20 cellular contexts compared by ENCODE assay signal in the genomic region with DNA sequence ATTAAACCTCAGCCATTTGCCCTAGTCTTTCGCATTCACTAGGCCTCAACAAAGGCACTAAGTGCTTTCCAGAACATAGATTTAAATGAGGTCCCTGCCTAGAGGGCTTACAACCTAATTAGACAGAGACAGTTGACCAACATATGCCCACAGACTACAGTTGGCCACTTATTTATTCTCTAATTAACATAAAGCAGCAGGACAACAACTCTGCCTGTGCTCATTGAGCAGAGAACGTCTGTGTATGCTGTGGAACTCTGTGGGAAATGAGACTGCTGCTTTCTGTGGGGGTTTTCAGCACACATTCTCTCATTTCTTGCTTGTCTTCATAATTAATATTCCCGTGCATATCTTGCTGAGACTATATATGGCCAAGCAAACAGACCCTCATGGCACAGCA.
DNase-seq lines count a peak whose midpoint lies in the region; ATAC-seq lines count a peak whose summit lies in the region.
"Had no signal": no experiment of that assay in that cellular context is flagged by ENCODE, and none has a peak within 500 bp of the region (broad histone marks: within the 10 kb centered on the region; RNA-seq: fewer than 3 reads in every experiment).

No MANE protein-coding gene starts in this region.

- no peak overlapping the region for H2BK5ac ChIP-seq in neuronal stem cell (ENCODE audit: low read length)

- H3K4ac ChIP-seq in neuronal stem cell (ENCODE audit: low read length): no peak overlapping the region

- no peak overlapping the region for H3K18ac ChIP-seq in neuronal stem cell (ENCODE audit: low read length)

- ATAC-seq in HG03457 (IDR thresholded peaks at IDR 0.05; ENCODE audit: unreplicated experiment): no peak
- ATAC-seq: Right ventricle myocardium inferior had no signal

- H3K27ac ChIP-seq in neuronal stem cell (replicated peaks; ENCODE audit: low read length): no peak overlapping the region
- H3K27ac ChIP-seq: C4-2B, GM23248 had no signal

- H3K14ac ChIP-seq in neuronal stem cell (ENCODE audit: low read length): no peak overlapping the region

- no peaks in the 10 kb centered on the region for H3K27me3 ChIP-seq in neuronal stem cell (ENCODE audit: control insufficient read depth in 3 of 3, insufficient read depth in 3 of 3, low read depth in 1 of 3, low read length in 3 of 3)
- H3K27me3 ChIP-seq: MG63 had no signal

- no peaks in the 10 kb centered on the region for H3K79me1 ChIP-seq in neuronal stem cell (ENCODE audit: low read depth, low read length)

- no peak overlapping the region for H2BK12ac ChIP-seq in neuronal stem cell (ENCODE audit: low read length)

- H2AK5ac ChIP-seq in neuronal stem cell (ENCODE audit: low read depth, low read length): no peak overlapping the region

- peaks cover 2 to 4% of the 10 kb centered on the region in 2 donors for H3K4me1 ChIP-seq in neuronal stem cell (ENCODE audit: control insufficient read depth in 2 of 2, insufficient read depth in 1 of 2, low read depth in 1 of 2, low read length in 2 of 2)

- DNase-seq in NCI-H82 (lab: John Stamatoyannopoulos, UW) (peak; percentile 14), NCI-H82 treated with DMSO at 0.1 percent for 48 hours (lab: John Stamatoyannopoulos, UW; ENCODE audit: unreplicated experiment) (no peak), cerebellar cortex (ENCODE audit: low spot score) (peak; percentile 64), neuronal stem cell (ENCODE audit: low spot score) (no peak), SHP77 treated with DMSO at 0.1 percent for 48 hours (lab: John Stamatoyannopoulos, UW) (no peak), NCI-H187 treated with DMSO at 0.1 percent for 48 hours (lab: John Stamatoyannopoulos, UW) (no peak), EL (no peak)
- DNase-seq: AML-193; CD8-positive, alpha-beta memory T cell; DMS79; GM23248; H9; HFFc6; MG63; NCI-H1694 treated with DMSO at 0.1 percent for 48 hours; NCI-H446 treated with DMSO at 0.1 percent for 48 hours; NCI-H774 had no signal

- no peak overlapping the region for H4K91ac ChIP-seq in neuronal stem cell (ENCODE audit: low read depth, low read length, poor library complexity)

- WGBS in neuronal stem cell (ENCODE audit: extremely low coverage in 2 of 2, insufficient read length in 2 of 2, insufficient replicate concordance in 1 of 2), 2 donors: no CpG with 5 or more reads among the region's 3 CpGs

- H2BK15ac ChIP-seq in neuronal stem cell (ENCODE audit: low read length): no peak overlapping the region

- no peak overlapping the region for H3K4me3 ChIP-seq in neuronal stem cell (ENCODE audit: low read length in 2 of 2)
- H3K4me3 ChIP-seq: GM23248, MG63 had no signal

- no peak overlapping the region for H3K4me2 ChIP-seq in neuronal stem cell (ENCODE audit: insufficient read depth, low read length, poor library complexity, severe bottlenecking)

- no peak overlapping the region for H3K23ac ChIP-seq in neuronal stem cell (ENCODE audit: low read depth, low read length, poor library complexity)

- no peaks in the 10 kb centered on the region for H3K36me3 ChIP-seq in neuronal stem cell (replicated peaks in 1 of 2; ENCODE audit: control insufficient read depth in 2 of 2, insufficient read depth in 2 of 2, low read length in 2 of 2)
- H3K36me3 ChIP-seq: MG63 had no signal

- H2AFZ ChIP-seq in neuronal stem cell (ENCODE audit: low read length): peak overlapping the region; percentile 42
- H2AFZ ChIP-seq: GM23248 had no signal

- H2BK120ac ChIP-seq in neuronal stem cell (ENCODE audit: low read depth, low read length): no peak overlapping the region

- H3K9me3 ChIP-seq in neuronal stem cell (replicated peaks in 1 of 2; ENCODE audit: control insufficient read depth in 2 of 2, insufficient read depth in 1 of 2, low read depth in 1 of 2, low read length in 2 of 2): no peaks in the 10 kb centered on the region
- H3K9me3 ChIP-seq: MG63 had no signal

- H3K9ac ChIP-seq in neuronal stem cell (ENCODE audit: low read depth, low read length, poor library complexity): no peak overlapping the region
- H3K9ac ChIP-seq: GM23248 had no signal

- no peak overlapping the region for H4K8ac ChIP-seq in neuronal stem cell (ENCODE audit: low read depth, low read length)

Comparison
In these comparisons a context has a peak if more than half of its experiments do, and no peak if none do; other contexts are left out.
1. DNase-seq: peak in NCI-H82 (single experiment) and cerebellar cortex (single experiment); none in NCI-H82 treated with DMSO at 0.1 percent for 48 hours (single experiment), neuronal stem cell (single experiment), SHP77 treated with DMSO at 0.1 percent for 48 hours (single experiment), NCI-H187 treated with DMSO at 0.1 percent for 48 hours (single experiment) and EL (single experiment).